In genomic region chr16:15835136-15835878, GRCh38 we compare ENCODE assay signal across 1 cellular context.
TF ChIP-seq lines count a peak whose summit lies in the region.

No MANE protein-coding gene starts in this region.

TF ChIP-seq in WTC11, 78 proteins besides CTCF, POLR2A, EP300 and RAD21 (continued from another document):
- TF ChIP-seq, protein P1, sequence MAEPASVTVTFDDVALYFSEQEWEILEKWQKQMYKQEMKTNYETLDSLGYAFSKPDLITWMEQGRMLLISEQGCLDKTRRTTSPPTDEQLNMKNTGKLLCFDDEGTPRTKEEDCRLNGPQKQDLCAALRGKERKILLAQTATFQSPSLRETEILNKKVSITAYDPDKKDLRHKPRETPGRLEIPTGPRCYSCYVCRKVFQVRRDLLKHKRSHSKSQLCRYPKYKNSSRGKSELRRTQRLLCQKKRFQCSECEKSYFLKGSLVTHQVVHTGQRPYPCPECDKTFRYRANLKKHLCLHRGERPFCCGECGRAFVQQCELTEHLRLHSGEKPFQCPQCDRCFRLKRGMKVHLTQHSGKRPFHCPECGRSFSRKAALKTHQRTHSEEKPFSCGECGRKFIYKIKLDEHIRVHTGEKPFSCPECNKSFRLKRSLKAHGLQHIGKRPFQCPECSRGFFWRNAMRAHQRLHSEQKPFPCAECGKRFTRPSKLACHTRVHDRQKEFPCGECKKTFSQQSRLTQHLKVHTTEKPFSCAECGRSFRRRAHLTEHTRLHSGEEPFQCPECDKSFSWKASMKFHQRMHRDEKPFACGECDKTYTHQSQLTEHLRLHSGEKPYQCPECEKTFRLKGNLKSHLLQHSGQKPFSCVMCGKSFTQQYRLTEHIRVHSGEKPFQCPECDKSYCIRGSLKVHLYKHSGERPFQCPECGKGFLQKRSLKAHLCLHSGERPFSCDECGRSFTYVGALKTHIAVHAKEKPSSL (CRISPR knock-in tag; conservative IDR thresholded peaks at IDR 0.05) = no peak
- TF ChIP-seq ELF4 (CRISPR knock-in tag; IDR thresholded peaks at IDR 0.05; ENCODE audit: low read depth) = no peak
- TF ChIP-seq, protein P2, sequence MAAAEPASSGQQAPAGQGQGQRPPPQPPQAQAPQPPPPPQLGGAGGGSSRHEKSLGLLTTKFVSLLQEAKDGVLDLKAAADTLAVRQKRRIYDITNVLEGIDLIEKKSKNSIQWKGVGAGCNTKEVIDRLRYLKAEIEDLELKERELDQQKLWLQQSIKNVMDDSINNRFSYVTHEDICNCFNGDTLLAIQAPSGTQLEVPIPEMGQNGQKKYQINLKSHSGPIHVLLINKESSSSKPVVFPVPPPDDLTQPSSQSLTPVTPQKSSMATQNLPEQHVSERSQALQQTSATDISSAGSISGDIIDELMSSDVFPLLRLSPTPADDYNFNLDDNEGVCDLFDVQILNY (CRISPR knock-in tag; IDR thresholded peaks at IDR 0.05) = no peak
- no peak for TF ChIP-seq ZNF396 (CRISPR knock-in tag; IDR thresholded peaks at IDR 0.05; ENCODE audit: borderline replicate concordance)
- TF ChIP-seq NFYB (CRISPR knock-in tag; conservative IDR thresholded peaks at IDR 0.05; ENCODE audit: low read depth) = no peak
- no peak for TF ChIP-seq ZNF512 (CRISPR knock-in tag; IDR thresholded peaks at IDR 0.05; ENCODE audit: borderline replicate concordance)
- TF ChIP-seq, protein P3, sequence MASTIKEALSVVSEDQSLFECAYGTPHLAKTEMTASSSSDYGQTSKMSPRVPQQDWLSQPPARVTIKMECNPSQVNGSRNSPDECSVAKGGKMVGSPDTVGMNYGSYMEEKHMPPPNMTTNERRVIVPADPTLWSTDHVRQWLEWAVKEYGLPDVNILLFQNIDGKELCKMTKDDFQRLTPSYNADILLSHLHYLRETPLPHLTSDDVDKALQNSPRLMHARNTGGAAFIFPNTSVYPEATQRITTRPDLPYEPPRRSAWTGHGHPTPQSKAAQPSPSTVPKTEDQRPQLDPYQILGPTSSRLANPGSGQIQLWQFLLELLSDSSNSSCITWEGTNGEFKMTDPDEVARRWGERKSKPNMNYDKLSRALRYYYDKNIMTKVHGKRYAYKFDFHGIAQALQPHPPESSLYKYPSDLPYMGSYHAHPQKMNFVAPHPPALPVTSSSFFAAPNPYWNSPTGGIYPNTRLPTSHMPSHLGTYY (CRISPR knock-in tag; IDR thresholded peaks at IDR 0.05) = no peak
